Comparison of ENCODE assay signal across 2 cellular contexts in genomic region chr5:72005676-72006075, GRCh38.
TF ChIP-seq lines count a peak whose summit lies in the region.

No MANE protein-coding gene starts in this region.

TF ChIP-seq in SK-N-SH, 30 proteins besides CTCF, POLR2A, EP300 and RAD21 (continued from another document):
- TF ChIP-seq USF1 (IDR thresholded peaks at IDR 0.05; ENCODE audit: borderline replicate concordance, low read depth) (no peak), ZBTB33 (IDR thresholded peaks at IDR 0.05; ENCODE audit: borderline replicate concordance, low read depth) (no peak), RCOR1 (IDR thresholded peaks at IDR 0.05; ENCODE audit: low read length) (no peak), JUND (IDR thresholded peaks at IDR 0.05) (no peak), PBX3 (IDR thresholded peaks at IDR 0.05) (no peak), IRF3 (IDR thresholded peaks at IDR 0.05; ENCODE audit: low read depth, low read length) (no peak), FOSL2 (IDR thresholded peaks at IDR 0.05; ENCODE audit: borderline replicate concordance, low read depth) (no peak), GATA2 (CRISPR knock-in tag; IDR thresholded peaks at IDR 0.05) (no peak), CHD2 (IDR thresholded peaks at IDR 0.05; ENCODE audit: low read length, partially characterized antibody) (no peak), MAX (IDR thresholded peaks at IDR 0.05; ENCODE audit: low read depth) (no peak), SIN3A (IDR thresholded peaks at IDR 0.05; ENCODE audit: borderline replicate concordance, low read depth, low read length) (no peak), MXI1 (IDR thresholded peaks at IDR 0.05; ENCODE audit: low read depth, low read length) (no peak), FOXM1 (IDR thresholded peaks at IDR 0.05; ENCODE audit: low read depth) (no peak), FOXJ3 (CRISPR knock-in tag; IDR thresholded peaks at IDR 0.05) (no peak), GABPA (IDR thresholded peaks at IDR 0.05; ENCODE audit: low read depth) (no peak), EZH2phosphoT487 (IDR thresholded peaks at IDR 0.05; ENCODE audit: borderline replicate concordance, low read depth) (no peak)

TF ChIP-seq in SK-N-SH treated with all-trans-retinoic acid at 6 μM for 48 hours, 23 proteins besides CTCF, POLR2A, EP300 and RAD21:
- TF ChIP-seq PATZ1 (CRISPR knock-in tag; IDR thresholded peaks at IDR 0.05; ENCODE audit: borderline replicate concordance) (no peak), TOX (CRISPR knock-in tag; IDR thresholded peaks at IDR 0.05; ENCODE audit: borderline replicate concordance) (no peak), ZFP3 (CRISPR knock-in tag; IDR thresholded peaks at IDR 0.05) (no peak), SNAI2 (CRISPR knock-in tag; IDR thresholded peaks at IDR 0.05) (no peak), RARB (CRISPR knock-in tag; IDR thresholded peaks at IDR 0.05) (no peak), ARNTL (CRISPR knock-in tag; IDR thresholded peaks at IDR 0.05; ENCODE audit: borderline replicate concordance, low read depth) (no peak), ZFP30 (CRISPR knock-in tag; IDR thresholded peaks at IDR 0.05) (no peak), BACH2 (CRISPR knock-in tag; IDR thresholded peaks at IDR 0.05; ENCODE audit: borderline replicate concordance) (no peak), ZNF8 (CRISPR knock-in tag; IDR thresholded peaks at IDR 0.05) (no peak), ZNF565 (CRISPR knock-in tag; conservative IDR thresholded peaks at IDR 0.05; ENCODE audit: low read depth) (no peak), CSRNP3 (CRISPR knock-in tag; IDR thresholded peaks at IDR 0.05) (no peak), ZNF70 (CRISPR knock-in tag; IDR thresholded peaks at IDR 0.05) (no peak), POU6F1 (CRISPR knock-in tag; IDR thresholded peaks at IDR 0.05; ENCODE audit: borderline replicate concordance, low read depth) (no peak), TSHZ2 (CRISPR knock-in tag; IDR thresholded peaks at IDR 0.05) (no peak), ESRRG (CRISPR knock-in tag; IDR thresholded peaks at IDR 0.05) (no peak), ZC3H10 (CRISPR knock-in tag; IDR thresholded peaks at IDR 0.05) (no peak), ISL1 (CRISPR knock-in tag; IDR thresholded peaks at IDR 0.05) (no peak), CSDC2 (CRISPR knock-in tag; IDR thresholded peaks at IDR 0.05) (no peak), PPARA (CRISPR knock-in tag; IDR thresholded peaks at IDR 0.05; ENCODE audit: borderline replicate concordance) (no peak)
TF ChIP-seq in SK-N-SH treated with all-trans-retinoic acid at 6 μM for 48 hours: peak in this region for 0.
